Comparison of ENCODE assay signal across 17 cellular contexts in genomic region chr7:116317907-116318306, GRCh38.
DNase-seq lines count a peak whose midpoint lies in the region; FAIRE-seq and TF ChIP-seq lines count a peak whose summit lies in the region.
"Had no signal": no experiment of that assay in that cellular context is flagged by ENCODE, and none has a peak within 500 bp of the region (broad histone marks: within the 10 kb centered on the region; RNA-seq: fewer than 3 reads in every experiment).

No MANE protein-coding gene starts in this region.

- H3K27me3 ChIP-seq in MG63, result no peaks in the 10 kb centered on the region
- no peaks in the 10 kb centered on the region for H3K27me3 ChIP-seq in astrocyte (ENCODE audit: insufficient read depth, low read length)
- no peaks in the 10 kb centered on the region for H3K27me3 ChIP-seq in mesenchymal stem cell (ENCODE audit: control insufficient read depth in 1 of 2, insufficient read depth in 1 of 2, low read length in 2 of 2)
- no peaks in the 10 kb centered on the region for H3K27me3 ChIP-seq in tibial nerve
- H3K27me3 ChIP-seq in H9 (ENCODE audit: insufficient read depth, low read length), result no peaks in the 10 kb centered on the region

- no peak overlapping the region for H3T11ph ChIP-seq in H9 (ENCODE audit: low read length)

- no peak overlapping the region for H3K4me3 Mint-ChIP-seq in astrocyte (ENCODE audit: unreplicated experiment)
- H3K4me3 Mint-ChIP-seq in H9, result no peak overlapping the region
- H3K4me3 Mint-ChIP-seq: CD4-positive, alpha-beta memory T cell; immature natural killer cell; T-helper 2 cell treated with Interferon-gamma antibody and Interleukin-4, amounts not matched to agents 5 μg/mL and 100 μg/mL, for 36 hours had no signal

- H3K27me3 Mint-ChIP-seq in astrocyte (ENCODE audit: low read depth, unreplicated experiment) (no peaks in the 10 kb centered on the region), H9 (ENCODE audit: low read depth) (no peaks in the 10 kb centered on the region)

- H2BK120ac ChIP-seq in mesenchymal stem cell (ENCODE audit: low read depth, low read length) (no peak overlapping the region), H9 (ENCODE audit: low read depth, low read length, poor library complexity, severe bottlenecking) (no peak overlapping the region)

- H2AFZ ChIP-seq in astrocyte (ENCODE audit: low read depth, low read length), result no peak overlapping the region
- H2AFZ ChIP-seq in mesenchymal stem cell (ENCODE audit: low read depth, low read length), result no peak overlapping the region
- no peak overlapping the region for H2AFZ ChIP-seq in H9 (ENCODE audit: low read length)

- POLR2A ChIA-PET in HEK293T (lab: Yijun Ruan, JAX), result no interaction called here

- H3K9me3 ChIP-seq in MG63 (no peaks in the 10 kb centered on the region), astrocyte (ENCODE audit: insufficient read depth, low read depth, low read length) (no peaks in the 10 kb centered on the region), mesenchymal stem cell (ENCODE audit: control insufficient read depth, low read length) (no peaks in the 10 kb centered on the region), tibial nerve (no peaks in the 10 kb centered on the region), H9 (ENCODE audit: control insufficient read depth, low read depth, low read length) (no peaks in the 10 kb centered on the region)
- H3K9me3 ChIP-seq: mucosa of descending colon had no signal

- H3K79me1 ChIP-seq in mesenchymal stem cell (replicated peaks; ENCODE audit: low read length, poor library complexity, severe bottlenecking) (no peaks in the 10 kb centered on the region), H9 (ENCODE audit: insufficient read depth, low read depth, low read length, poor library complexity, severe bottlenecking) (no peaks in the 10 kb centered on the region)

- DNase-seq in MG63 (peak; percentile 3), astrocyte (ENCODE audit: low read depth) (peak; percentile 32), mesenchymal stem cell (no peak), tibial nerve (ENCODE audit: low spot score in 2 of 2) (no peak), H9 (no peak), HEK293T (ENCODE audit: extremely low spot score) (no peak)
- DNase-seq in stimulated activated CD4-positive, alpha-beta T cell treated with anti-CD3 and anti-CD28 coated beads, Interleukin-2, amount 100 ng/mL, for 24 hours, result no peak
- DNase-seq: activated CD4-positive, alpha-beta T cell treated with anti-CD3 and anti-CD28 coated beads, Interleukin-2, amount 50 U/mL, for 1 hour; CD4-positive, alpha-beta memory T cell; immature natural killer cell; NCI-H2227 treated with DMSO at 0.1 percent for 48 hours; OCI-M1 had no signal

- H3K27ac Mint-ChIP-seq in astrocyte (ENCODE audit: unreplicated experiment) (peak overlapping the region; percentile 83), H9 (no peak overlapping the region)
- H3K27ac Mint-ChIP-seq: CD4-positive, alpha-beta memory T cell; immature natural killer cell; T-helper 2 cell treated with Interferon-gamma antibody and Interleukin-4, amounts not matched to agents 5 μg/mL and 100 μg/mL, for 36 hours had no signal

- H3K36me3 ChIP-seq in MG63 (no peaks in the 10 kb centered on the region), astrocyte (ENCODE audit: insufficient read depth, low read length) (no peaks in the 10 kb centered on the region), mesenchymal stem cell (ENCODE audit: control insufficient read depth in 1 of 2, insufficient read depth in 2 of 2, low read depth in 1 of 2, low read length in 2 of 2) (peaks cover 0 to 2% of the 10 kb centered on the region in 2 experiments), tibial nerve (no peaks in the 10 kb centered on the region)

- H3K79me2 ChIP-seq in astrocyte (ENCODE audit: insufficient read depth, low read length) (peaks cover 31% of the 10 kb centered on the region), H9 (ENCODE audit: insufficient read depth, low read length) (no peaks in the 10 kb centered on the region)

- peak overlapping the region; percentile 95 for H3K27ac ChIP-seq in astrocyte (ENCODE audit: low read depth, low read length)
- H3K27ac ChIP-seq in mesenchymal stem cell (ENCODE audit: low read length, poor library complexity, severe bottlenecking), result peak overlapping the region; percentile 99
- peak overlapping the region; percentile 13 to 82 (median 54) for H3K27ac ChIP-seq in tibial nerve
- H3K27ac ChIP-seq in H9 (ENCODE audit: insufficient read length, low read depth, low read length), result no peak overlapping the region

- H4K8ac ChIP-seq in mesenchymal stem cell (ENCODE audit: low read length) (no peak overlapping the region), H9 (replicated peaks; ENCODE audit: insufficient read length, low read depth, low read length) (no peak overlapping the region)

- H2BK20ac ChIP-seq in H9 (ENCODE audit: low read depth, low read length, poor library complexity, severe bottlenecking), result no peak overlapping the region

- no peak overlapping the region for H3K9ac ChIP-seq in astrocyte (ENCODE audit: low read length)
- no peak overlapping the region for H3K9ac ChIP-seq in mesenchymal stem cell (ENCODE audit: low read length)
- no peak overlapping the region for H3K9ac ChIP-seq in H9 (ENCODE audit: extremely low read depth, insufficient read length, low read length)

- H4K5ac ChIP-seq in H9 (ENCODE audit: insufficient read length, low read depth, low read length), result no peak overlapping the region

- H3K4me2 ChIP-seq in astrocyte (ENCODE audit: low read length) (no peak overlapping the region), mesenchymal stem cell (ENCODE audit: low read length, poor library complexity, severe bottlenecking) (no peak overlapping the region), H9 (ENCODE audit: insufficient read depth, insufficient read length, low read length) (no peak overlapping the region)

- H4K91ac ChIP-seq in mesenchymal stem cell (ENCODE audit: low read length) (no peak overlapping the region), H9 (ENCODE audit: insufficient read length, low read depth, low read length) (no peak overlapping the region)

- TF ChIP-seq CTCF in astrocyte (IDR thresholded peaks at IDR 0.05; ENCODE audit: insufficient read depth, low read depth, low read length) (no peak), tibial nerve (IDR thresholded peaks at IDR 0.05) (no peak), H9 (conservative IDR thresholded peaks at IDR 0.05) (no peak)

- H3K14ac ChIP-seq in mesenchymal stem cell (ENCODE audit: low read length in 2 of 2), result no peak overlapping the region
- no peak overlapping the region for H3K14ac ChIP-seq in H9 (ENCODE audit: insufficient read depth, low read length)

- TF ChIP-seq EP300 in tibial nerve (IDR thresholded peaks at IDR 0.05), result no peak

- H3K4ac ChIP-seq in mesenchymal stem cell (ENCODE audit: low read depth in 1 of 2, low read length in 2 of 2), result no peak overlapping the region
- H3K4ac ChIP-seq in H9 (ENCODE audit: low read depth, low read length), result no peak overlapping the region

- peaks cover 28% of the 10 kb centered on the region for H3K4me1 ChIP-seq in astrocyte (ENCODE audit: insufficient read depth, low read length)
- peaks cover 2% of the 10 kb centered on the region for H3K4me1 ChIP-seq in mesenchymal stem cell (ENCODE audit: control insufficient read depth, insufficient read depth, low read depth, low read length)
- peaks cover 0 to 26% (median 13%) of the 10 kb centered on the region in 4 donors for H3K4me1 ChIP-seq in tibial nerve
- H3K4me1 ChIP-seq in H9 (ENCODE audit: insufficient read depth, low read length), result no peaks in the 10 kb centered on the region

- H4K20me1 ChIP-seq in astrocyte (ENCODE audit: insufficient read depth, low read length) (no peaks in the 10 kb centered on the region), H9 (ENCODE audit: control insufficient read depth, insufficient read depth, insufficient read length) (no peaks in the 10 kb centered on the region)

- peaks cover 7% of the 10 kb centered on the region for H3K9me3 Mint-ChIP-seq in astrocyte (ENCODE audit: unreplicated experiment)
- H3K9me3 Mint-ChIP-seq in H9, result peaks cover 3 to 5% of the 10 kb centered on the region in 2 experiments
- H3K9me3 Mint-ChIP-seq: activated T-cell treated with anti-CD3 and anti-CD28 coated beads, Interleukin-2, amount 50 U/mL, for 72 hours; immature natural killer cell; T-helper 2 cell treated with Interferon-gamma antibody and Interleukin-4, amounts not matched to agents 5 μg/mL and 100 μg/mL, for 36 hours had no signal

- no peak overlapping the region for H3K56ac ChIP-seq in H9 (ENCODE audit: insufficient read length, low read depth, low read length)

- H3K4me1 Mint-ChIP-seq in astrocyte (ENCODE audit: low read depth, unreplicated experiment) (peaks cover 35% of the 10 kb centered on the region), H9 (peaks cover 14 to 19% of the 10 kb centered on the region in 2 experiments)
- H3K4me1 Mint-ChIP-seq: CD4-positive, alpha-beta memory T cell; immature natural killer cell had no signal

- TF ChIP-seq POLR2A in tibial nerve (IDR thresholded peaks at IDR 0.05), result no peak

- H3K23ac ChIP-seq in mesenchymal stem cell (ENCODE audit: low read length in 2 of 2) (no peak overlapping the region), H9 (ENCODE audit: insufficient read length, low read depth, low read length) (no peak overlapping the region)

- FAIRE-seq in astrocyte (lab: Jason Lieb, UNC), result no peak
- FAIRE-seq: G401.6, GM19239 had no signal

- H3K4me3 ChIP-seq in MG63 (no peak overlapping the region), astrocyte (ENCODE audit: insufficient read depth, low read depth, low read length) (no peak overlapping the region), mesenchymal stem cell (ENCODE audit: insufficient read depth in 1 of 2, low read depth in 1 of 2, low read length in 2 of 2) (no peak overlapping the region), tibial nerve (no peak overlapping the region)
- H3K4me3 ChIP-seq: mucosa of descending colon had no signal

- H2AK5ac ChIP-seq in mesenchymal stem cell (ENCODE audit: low read length, severe bottlenecking), result no peak overlapping the region
- no peak overlapping the region for H2AK5ac ChIP-seq in H9 (ENCODE audit: insufficient read length, low read length)

- CTCF ChIA-PET in HEK293T (lab: Yijun Ruan, JAX), result no interaction called here

- no peaks in the 10 kb centered on the region for H3K36me3 Mint-ChIP-seq in astrocyte (ENCODE audit: low read depth, unreplicated experiment)
- peaks cover 0 to 4% (median 3%) of the 10 kb centered on the region in 3 experiments; a peak in 5 of 7 replicates for H3K36me3 Mint-ChIP-seq in H9 (ENCODE audit: insufficient read depth in 1 of 3, low read depth in 3 of 3)
- H3K36me3 Mint-ChIP-seq: CD4-positive, alpha-beta memory T cell; immature natural killer cell had no signal

- H3K18ac ChIP-seq in mesenchymal stem cell (ENCODE audit: low read depth in 1 of 2, low read length in 2 of 2), result no peak overlapping the region
- H3K18ac ChIP-seq in H9 (ENCODE audit: insufficient read length, low read depth, low read length), result no peak overlapping the region

- H2BK15ac ChIP-seq in mesenchymal stem cell (ENCODE audit: low read depth, poor library complexity, severe bottlenecking) (no peak overlapping the region), H9 (ENCODE audit: low read depth, low read length) (no peak overlapping the region)

- 35% methylated on average over 2 of the region's 4 CpGs for WGBS in mesenchymal stem cell
- WGBS in tibial nerve, 2 donors, result 83 to 86% methylated on average over 4 of the region's 4 CpGs
- no CpG with 5 or more reads among the region's 4 CpGs for WGBS in H9 (ENCODE audit: extremely low coverage, insufficient read length, low lambda C conversion rate)

- H2BK5ac ChIP-seq in mesenchymal stem cell (ENCODE audit: low read depth, low read length, poor library complexity, severe bottlenecking) (no peak overlapping the region), H9 (ENCODE audit: insufficient read length, low read length) (no peak overlapping the region)

- H2BK12ac ChIP-seq in mesenchymal stem cell (ENCODE audit: low read length in 2 of 2) (no peak overlapping the region), H9 (ENCODE audit: insufficient read length, low read depth, low read length) (no peak overlapping the region)

- no peaks in the 10 kb centered on the region for H3K23me2 ChIP-seq in H9 (ENCODE audit: insufficient read length, low read depth, low read length, poor library complexity, severe bottlenecking)

Comparison
In these comparisons a context has a peak if more than half of its experiments do, and no peak if none do; other contexts are left out.
1. DNase-seq: peak in MG63 (single experiment) and astrocyte (single experiment); none in mesenchymal stem cell (single experiment), tibial nerve (0 of 2), stimulated activated CD4-positive, alpha-beta T cell treated with anti-CD3 and anti-CD28 coated beads, Interleukin-2, amount 100 ng/mL, for 24 hours (0 of 2), H9 (single experiment) and HEK293T (single experiment).